In the genomic region with DNA sequence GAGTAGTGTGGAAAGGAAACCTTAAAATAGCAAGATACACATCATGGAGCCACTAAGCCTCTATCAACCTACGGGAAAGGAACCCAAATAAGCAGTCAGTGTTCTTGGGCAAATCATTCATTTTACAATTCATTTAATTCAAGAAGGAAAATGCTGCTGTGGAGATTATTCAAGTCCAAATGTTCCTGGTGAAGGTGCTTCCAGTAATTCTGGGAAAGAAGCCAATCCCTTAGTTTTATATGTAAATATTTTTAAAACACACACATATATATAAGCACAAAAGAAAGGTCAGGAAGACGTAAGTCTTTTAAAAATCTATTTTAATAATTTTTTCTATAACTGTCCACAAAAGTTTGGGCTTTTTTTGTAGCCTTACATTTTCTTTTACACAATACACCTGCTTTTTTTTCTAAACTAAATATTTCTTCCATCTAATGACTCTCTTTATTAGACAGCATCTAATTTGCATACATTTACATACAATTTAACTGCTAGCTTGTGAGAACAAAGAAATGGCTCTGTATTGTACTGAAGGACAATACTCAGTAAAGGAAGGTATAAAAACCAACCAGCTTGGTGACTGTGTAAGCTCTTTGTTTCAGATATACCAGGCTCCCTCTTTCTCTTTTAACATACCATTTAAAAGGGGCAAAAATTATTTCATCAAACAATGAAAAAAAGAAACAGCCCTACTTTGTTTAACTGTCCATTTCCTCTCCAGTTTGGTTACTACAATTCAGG, we compare ENCODE assay signal across 1 cellular context.
TF ChIP-seq lines count a peak whose summit lies in the region.

No MANE protein-coding gene starts in this region.

TF ChIP-seq in GM23338, 12 proteins besides CTCF, POLR2A, EP300 and RAD21:
- TF ChIP-seq, protein P1, sequence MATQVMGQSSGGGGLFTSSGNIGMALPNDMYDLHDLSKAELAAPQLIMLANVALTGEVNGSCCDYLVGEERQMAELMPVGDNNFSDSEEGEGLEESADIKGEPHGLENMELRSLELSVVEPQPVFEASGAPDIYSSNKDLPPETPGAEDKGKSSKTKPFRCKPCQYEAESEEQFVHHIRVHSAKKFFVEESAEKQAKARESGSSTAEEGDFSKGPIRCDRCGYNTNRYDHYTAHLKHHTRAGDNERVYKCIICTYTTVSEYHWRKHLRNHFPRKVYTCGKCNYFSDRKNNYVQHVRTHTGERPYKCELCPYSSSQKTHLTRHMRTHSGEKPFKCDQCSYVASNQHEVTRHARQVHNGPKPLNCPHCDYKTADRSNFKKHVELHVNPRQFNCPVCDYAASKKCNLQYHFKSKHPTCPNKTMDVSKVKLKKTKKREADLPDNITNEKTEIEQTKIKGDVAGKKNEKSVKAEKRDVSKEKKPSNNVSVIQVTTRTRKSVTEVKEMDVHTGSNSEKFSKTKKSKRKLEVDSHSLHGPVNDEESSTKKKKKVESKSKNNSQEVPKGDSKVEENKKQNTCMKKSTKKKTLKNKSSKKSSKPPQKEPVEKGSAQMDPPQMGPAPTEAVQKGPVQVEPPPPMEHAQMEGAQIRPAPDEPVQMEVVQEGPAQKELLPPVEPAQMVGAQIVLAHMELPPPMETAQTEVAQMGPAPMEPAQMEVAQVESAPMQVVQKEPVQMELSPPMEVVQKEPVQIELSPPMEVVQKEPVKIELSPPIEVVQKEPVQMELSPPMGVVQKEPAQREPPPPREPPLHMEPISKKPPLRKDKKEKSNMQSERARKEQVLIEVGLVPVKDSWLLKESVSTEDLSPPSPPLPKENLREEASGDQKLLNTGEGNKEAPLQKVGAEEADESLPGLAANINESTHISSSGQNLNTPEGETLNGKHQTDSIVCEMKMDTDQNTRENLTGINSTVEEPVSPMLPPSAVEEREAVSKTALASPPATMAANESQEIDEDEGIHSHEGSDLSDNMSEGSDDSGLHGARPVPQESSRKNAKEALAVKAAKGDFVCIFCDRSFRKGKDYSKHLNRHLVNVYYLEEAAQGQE (IDR thresholded peaks at IDR 0.05; ENCODE audit: unreplicated experiment), result no peak
- TF ChIP-seq, protein P2, sequence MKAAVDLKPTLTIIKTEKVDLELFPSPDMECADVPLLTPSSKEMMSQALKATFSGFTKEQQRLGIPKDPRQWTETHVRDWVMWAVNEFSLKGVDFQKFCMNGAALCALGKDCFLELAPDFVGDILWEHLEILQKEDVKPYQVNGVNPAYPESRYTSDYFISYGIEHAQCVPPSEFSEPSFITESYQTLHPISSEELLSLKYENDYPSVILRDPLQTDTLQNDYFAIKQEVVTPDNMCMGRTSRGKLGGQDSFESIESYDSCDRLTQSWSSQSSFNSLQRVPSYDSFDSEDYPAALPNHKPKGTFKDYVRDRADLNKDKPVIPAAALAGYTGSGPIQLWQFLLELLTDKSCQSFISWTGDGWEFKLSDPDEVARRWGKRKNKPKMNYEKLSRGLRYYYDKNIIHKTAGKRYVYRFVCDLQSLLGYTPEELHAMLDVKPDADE (IDR thresholded peaks at IDR 0.05), result no peak
- TF ChIP-seq, protein P3, sequence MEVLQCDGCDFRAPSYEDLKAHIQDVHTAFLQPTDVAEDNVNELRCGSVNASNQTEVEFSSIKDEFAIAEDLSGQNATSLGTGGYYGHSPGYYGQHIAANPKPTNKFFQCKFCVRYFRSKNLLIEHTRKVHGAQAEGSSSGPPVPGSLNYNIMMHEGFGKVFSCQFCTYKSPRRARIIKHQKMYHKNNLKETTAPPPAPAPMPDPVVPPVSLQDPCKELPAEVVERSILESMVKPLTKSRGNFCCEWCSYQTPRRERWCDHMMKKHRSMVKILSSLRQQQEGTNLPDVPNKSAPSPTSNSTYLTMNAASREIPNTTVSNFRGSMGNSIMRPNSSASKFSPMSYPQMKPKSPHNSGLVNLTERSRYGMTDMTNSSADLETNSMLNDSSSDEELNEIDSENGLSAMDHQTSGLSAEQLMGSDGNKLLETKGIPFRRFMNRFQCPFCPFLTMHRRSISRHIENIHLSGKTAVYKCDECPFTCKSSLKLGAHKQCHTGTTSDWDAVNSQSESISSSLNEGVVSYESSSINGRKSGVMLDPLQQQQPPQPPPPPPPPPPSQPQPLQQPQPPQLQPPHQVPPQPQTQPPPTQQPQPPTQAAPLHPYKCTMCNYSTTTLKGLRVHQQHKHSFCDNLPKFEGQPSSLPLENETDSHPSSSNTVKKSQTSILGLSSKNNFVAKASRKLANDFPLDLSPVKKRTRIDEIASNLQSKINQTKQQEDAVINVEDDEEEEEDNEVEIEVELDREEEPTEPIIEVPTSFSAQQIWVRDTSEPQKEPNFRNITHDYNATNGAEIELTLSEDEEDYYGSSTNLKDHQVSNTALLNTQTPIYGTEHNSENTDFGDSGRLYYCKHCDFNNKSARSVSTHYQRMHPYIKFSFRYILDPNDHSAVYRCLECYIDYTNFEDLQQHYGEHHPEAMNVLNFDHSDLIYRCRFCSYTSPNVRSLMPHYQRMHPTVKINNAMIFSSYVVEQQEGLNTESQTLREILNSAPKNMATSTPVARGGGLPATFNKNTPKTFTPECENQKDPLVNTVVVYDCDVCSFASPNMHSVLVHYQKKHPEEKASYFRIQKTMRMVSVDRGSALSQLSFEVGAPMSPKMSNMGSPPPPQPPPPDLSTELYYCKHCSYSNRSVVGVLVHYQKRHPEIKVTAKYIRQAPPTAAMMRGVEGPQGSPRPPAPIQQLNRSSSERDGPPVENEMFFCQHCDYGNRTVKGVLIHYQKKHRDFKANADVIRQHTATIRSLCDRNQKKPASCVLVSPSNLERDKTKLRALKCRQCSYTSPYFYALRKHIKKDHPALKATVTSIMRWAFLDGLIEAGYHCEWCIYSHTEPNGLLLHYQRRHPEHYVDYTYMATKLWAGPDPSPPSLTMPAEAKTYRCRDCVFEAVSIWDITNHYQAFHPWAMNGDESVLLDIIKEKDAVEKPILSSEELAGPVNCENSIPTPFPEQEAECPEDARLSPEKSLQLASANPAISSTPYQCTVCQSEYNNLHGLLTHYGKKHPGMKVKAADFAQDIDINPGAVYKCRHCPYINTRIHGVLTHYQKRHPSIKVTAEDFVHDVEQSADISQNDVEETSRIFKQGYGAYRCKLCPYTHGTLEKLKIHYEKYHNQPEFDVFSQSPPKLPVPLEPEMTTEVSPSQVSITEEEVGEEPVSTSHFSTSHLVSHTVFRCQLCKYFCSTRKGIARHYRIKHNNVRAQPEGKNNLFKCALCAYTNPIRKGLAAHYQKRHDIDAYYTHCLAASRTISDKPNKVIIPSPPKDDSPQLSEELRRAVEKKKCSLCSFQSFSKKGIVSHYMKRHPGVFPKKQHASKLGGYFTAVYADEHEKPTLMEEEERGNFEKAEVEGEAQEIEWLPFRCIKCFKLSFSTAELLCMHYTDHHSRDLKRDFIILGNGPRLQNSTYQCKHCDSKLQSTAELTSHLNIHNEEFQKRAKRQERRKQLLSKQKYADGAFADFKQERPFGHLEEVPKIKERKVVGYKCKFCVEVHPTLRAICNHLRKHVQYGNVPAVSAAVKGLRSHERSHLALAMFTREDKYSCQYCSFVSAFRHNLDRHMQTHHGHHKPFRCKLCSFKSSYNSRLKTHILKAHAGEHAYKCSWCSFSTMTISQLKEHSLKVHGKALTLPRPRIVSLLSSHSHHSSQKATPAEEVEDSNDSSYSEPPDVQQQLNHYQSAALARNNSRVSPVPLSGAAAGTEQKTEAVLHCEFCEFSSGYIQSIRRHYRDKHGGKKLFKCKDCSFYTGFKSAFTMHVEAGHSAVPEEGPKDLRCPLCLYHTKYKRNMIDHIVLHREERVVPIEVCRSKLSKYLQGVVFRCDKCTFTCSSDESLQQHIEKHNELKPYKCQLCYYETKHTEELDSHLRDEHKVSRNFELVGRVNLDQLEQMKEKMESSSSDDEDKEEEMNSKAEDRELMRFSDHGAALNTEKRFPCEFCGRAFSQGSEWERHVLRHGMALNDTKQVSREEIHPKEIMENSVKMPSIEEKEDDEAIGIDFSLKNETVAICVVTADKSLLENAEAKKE (CRISPR knock-in tag; IDR thresholded peaks at IDR 0.05), result no peak
- TF ChIP-seq JUNB (IDR thresholded peaks at IDR 0.05; ENCODE audit: unreplicated experiment), result no peak
- TF ChIP-seq POLR2AphosphoS5 (IDR thresholded peaks at IDR 0.05; ENCODE audit: low read depth), result no peak
- TF ChIP-seq EZH2phosphoT487 (IDR thresholded peaks at IDR 0.05; ENCODE audit: unreplicated experiment), result no peak
- no peak for TF ChIP-seq ZNF114 (CRISPR knock-in tag; IDR thresholded peaks at IDR 0.05)
- TF ChIP-seq ZNF331 (CRISPR knock-in tag; IDR thresholded peaks at IDR 0.05; ENCODE audit: low read depth), result no peak
- TF ChIP-seq NANOG (IDR thresholded peaks at IDR 0.05; ENCODE audit: borderline replicate concordance), result no peak
- TF ChIP-seq EZH2 (IDR thresholded peaks at IDR 0.05; ENCODE audit: low read depth, unreplicated experiment), result no peak
- TF ChIP-seq CREB1 (CRISPR knock-in tag; IDR thresholded peaks at IDR 0.05; ENCODE audit: low read depth), result no peak
